ENCODE assay signal across 8 cellular contexts in the genomic region with DNA sequence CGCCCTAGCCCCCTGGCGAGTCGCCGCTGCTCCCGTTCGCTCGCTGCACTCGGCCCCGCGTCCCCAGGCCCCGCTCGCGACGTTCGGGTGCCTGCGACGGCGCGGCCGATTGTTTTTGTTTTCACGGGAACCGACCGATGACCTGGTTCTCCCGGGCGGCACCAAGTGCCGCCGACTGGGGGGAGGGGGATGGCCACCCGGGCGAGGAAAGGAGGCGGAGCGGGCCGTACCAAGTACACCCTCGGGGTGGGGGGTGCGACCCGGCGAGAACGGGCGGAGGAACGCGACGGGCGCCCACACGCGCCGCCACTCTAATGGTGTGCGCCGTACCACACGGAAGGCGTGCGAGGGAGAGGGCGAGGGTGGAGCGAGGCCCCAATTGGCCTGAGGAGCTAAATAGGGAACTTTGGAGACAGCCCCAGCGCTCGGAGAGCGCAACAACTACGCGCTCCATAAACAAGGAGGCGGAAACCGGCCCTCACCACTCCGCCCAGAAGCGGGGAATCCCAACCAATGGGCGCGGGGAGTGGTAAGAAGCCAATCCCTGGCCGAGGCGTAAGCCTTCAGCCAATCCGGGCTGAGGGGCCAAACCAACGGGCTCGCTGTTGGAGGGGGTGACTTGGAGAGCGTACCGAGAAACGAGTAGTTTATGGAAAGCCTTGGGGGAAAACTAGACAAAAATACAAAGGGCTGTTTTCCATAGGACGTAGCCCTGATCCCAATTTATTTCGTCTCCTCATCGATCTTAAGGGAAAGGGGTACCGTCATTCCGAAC. TPM values are rescaled to one million over a fixed set of nuclear protein-coding genes. Genes with fewer than 3 reads are reported as not detected.
DNase-seq lines count a peak whose midpoint lies in the region; ATAC-seq and TF ChIP-seq lines count a peak whose summit lies in the region.
"Not testable (repeated sequence)": the region's sequence is repeated elsewhere in the genome, so short reads cannot be mapped to it uniquely, and the experiment has no call there.

No MANE protein-coding gene starts in this region.

- H3K27ac ChIP-seq in cingulate gyrus (ENCODE audit: low read depth, low read length), result peak overlapping the region; percentile 91

- CTCF ChIA-PET in activated CD4-positive, alpha-beta memory T cell treated with anti-CD3 and anti-CD28 coated beads for 36 hours (lab: Charles Lee), result not testable (repeated sequence)

- H3K27ac Mint-ChIP-seq in activated CD4-positive, alpha-beta memory T cell treated with anti-CD3 and anti-CD28 coated beads for 36 hours, result peak overlapping the region; percentile 95
- peak overlapping the region; percentile 93 for H3K27ac Mint-ChIP-seq in type B pancreatic cell

- H3K4me1 Mint-ChIP-seq in activated CD4-positive, alpha-beta memory T cell treated with anti-CD3 and anti-CD28 coated beads for 36 hours (ENCODE audit: low read depth); type B pancreatic cell (ENCODE audit: unreplicated experiment): not testable (repeated sequence)

- POLR2A ChIA-PET in activated CD4-positive, alpha-beta memory T cell treated with anti-CD3 and anti-CD28 coated beads for 36 hours (lab: Charles Lee), result not testable (repeated sequence)

- H3K27me3 Mint-ChIP-seq in activated CD4-positive, alpha-beta memory T cell treated with anti-CD3 and anti-CD28 coated beads for 36 hours; type B pancreatic cell: not testable (repeated sequence)

- peak overlapping the region; percentile 66 for H3K4me3 ChIP-seq in GM12875 (ENCODE audit: low read depth, low read length)
- peak overlapping the region; percentile 57 for H3K4me3 ChIP-seq in Jurkat, Clone E6-1 (ENCODE audit: low read length)

- H3K36me3 Mint-ChIP-seq in activated CD4-positive, alpha-beta memory T cell treated with anti-CD3 and anti-CD28 coated beads for 36 hours; type B pancreatic cell: not testable (repeated sequence)

- intact Hi-C loops in activated CD4-positive, alpha-beta memory T cell treated with anti-CD3 and anti-CD28 coated beads for 36 hours (cut with micrococcal nuclease); sciatic nerve (cut with DNase I): not testable (repeated sequence)

- DNase-seq in HCEC 1CT, result peak; percentile 84
- DNase-seq in Jurkat, Clone E6-1 (ENCODE audit: low read depth, low spot score), result peak; percentile 87
- DNase-seq in activated CD4-positive, alpha-beta memory T cell treated with anti-CD3 and anti-CD28 coated beads for 36 hours, result peak; percentile 95
- peak; percentile 77 for DNase-seq in inferior parietal cortex (ENCODE audit: extremely low spot score)
- peak; percentile 96 for DNase-seq in sciatic nerve (ENCODE audit: low spot score)
- peak; percentile 91 for DNase-seq in type B pancreatic cell (ENCODE audit: extremely low spot score, unreplicated experiment)

- H3K9me3 Mint-ChIP-seq in activated CD4-positive, alpha-beta memory T cell treated with anti-CD3 and anti-CD28 coated beads for 36 hours; type B pancreatic cell: not testable (repeated sequence)

- TF ChIP-seq CTCF in GM12875 (IDR thresholded peaks at IDR 0.05; ENCODE audit: borderline replicate concordance, insufficient read depth, low read depth, low read length); type B pancreatic cell (conservative IDR thresholded peaks at IDR 0.05): not testable (repeated sequence)

- peak overlapping the region; percentile 89 for H3K4me3 Mint-ChIP-seq in activated CD4-positive, alpha-beta memory T cell treated with anti-CD3 and anti-CD28 coated beads for 36 hours
- peak overlapping the region; percentile 94 for H3K4me3 Mint-ChIP-seq in type B pancreatic cell

- ATAC-seq in sciatic nerve, result peak; percentile 99

RNA-seq across cellular contexts. Expression of a gene that starts 54.8 kb away (rescaled TPM):
- polyA plus RNA-seq in Jurkat, Clone E6-1 (2012; ENCODE audit: insufficient read depth, insufficient read length), result 5.2 TPM
- under 1 TPM; 0.36 to 0.48 TPM for total RNA-seq in activated CD4-positive, alpha-beta memory T cell treated with anti-CD3 and anti-CD28 coated beads for 36 hours
- 8.9 TPM for total RNA-seq in sciatic nerve
- total RNA-seq in type B pancreatic cell (ENCODE audit: low replicate concordance), result 1.5 and 6.4 TPM in 2 replicates

Comparison
In these comparisons a context has a peak if more than half of its experiments do, and no peak if none do; other contexts are left out.
1. Peak in every context shown above with its lines: DNase-seq, ATAC-seq, H3K4me3 ChIP-seq and H3K27ac ChIP-seq.